Comparison of ENCODE assay signal across 19 cellular contexts in genomic region chr11:475941-476340, GRCh38. TPM values are rescaled to one million over a fixed set of nuclear protein-coding genes. Genes with fewer than 3 reads are reported as not detected.
DNase-seq lines count a peak whose midpoint lies in the region; TF ChIP-seq lines count a peak whose summit lies in the region.
"Had no signal": no experiment of that assay in that cellular context is flagged by ENCODE, and none has a peak within 500 bp of the region (broad histone marks: within the 10 kb centered on the region; RNA-seq: fewer than 3 reads in every experiment).

No MANE protein-coding gene starts in this region.

- no peaks in the 10 kb centered on the region for H3K9me3 Mint-ChIP-seq in endodermal cell
- H3K9me3 Mint-ChIP-seq: CD4-positive, alpha-beta memory T cell had no signal

- no peak overlapping the region for H3K4me3 Mint-ChIP-seq in endodermal cell
- H3K4me3 Mint-ChIP-seq: CD4-positive, alpha-beta memory T cell had no signal

- no peak overlapping the region for H3K9ac ChIP-seq in endodermal cell (ENCODE audit: extremely low read depth, low read length, poor library complexity, severe bottlenecking)
- H3K9ac ChIP-seq: BLaER1 had no signal

- POLR2A ChIA-PET in RWPE1 (lab: Yijun Ruan, JAX; ENCODE audit: low non-redundant PET): no interaction called here

- no peaks in the 10 kb centered on the region for H3K27me3 Mint-ChIP-seq in endodermal cell (ENCODE audit: insufficient read depth)
- H3K27me3 Mint-ChIP-seq: CD4-positive, alpha-beta memory T cell had no signal

- CTCF ChIA-PET in RWPE1 (lab: Yijun Ruan, JAX): no interaction called here

- peaks cover 7% of the 10 kb centered on the region for H3K36me3 ChIP-seq in endodermal cell (ENCODE audit: control insufficient read depth, insufficient read depth, low read length)
- H3K36me3 ChIP-seq: HAP-1, SJCRH30 had no signal

- no peaks in the 10 kb centered on the region for H3K4me1 ChIP-seq in endodermal cell (ENCODE audit: control insufficient read depth, insufficient read depth, low read length)
- H3K4me1 ChIP-seq: HAP-1, SJCRH30 had no signal

- H3K27ac ChIP-seq in RWPE1 (peak overlapping the region; percentile 28; the same call in 1 of the 2 replicates), endodermal cell (ENCODE audit: low read depth, low read length) (no peak overlapping the region), substantia nigra (ENCODE audit: low read depth, low read length, poor library complexity, severe bottlenecking) (peak overlapping the region; percentile 43)
- H3K27ac ChIP-seq: BLaER1, SJCRH30 had no signal

- H3K4me1 Mint-ChIP-seq in endodermal cell: no peaks in the 10 kb centered on the region
- H3K4me1 Mint-ChIP-seq: CD4-positive, alpha-beta memory T cell had no signal

- 94 to 98% methylated on average over 8 to 9 of the region's 9 CpGs for WGBS in endodermal cell (ENCODE audit: insufficient coverage in 1 of 2, insufficient read length in 1 of 2), 2 experiments

- no peak for TF ChIP-seq CTCF in RWPE1 (conservative IDR thresholded peaks at IDR 0.05; ENCODE audit: low read depth)
- TF ChIP-seq CTCF in endodermal cell (conservative IDR thresholded peaks at IDR 0.05): no peak

- H3K4me3 ChIP-seq in endodermal cell (ENCODE audit: low read length): no peak overlapping the region
- H3K4me3 ChIP-seq: BLaER1, HAP-1, SJCRH30 had no signal

- H3K27ac Mint-ChIP-seq in endodermal cell: peak overlapping the region; percentile 76
- H3K27ac Mint-ChIP-seq: CD4-positive, alpha-beta memory T cell had no signal

- DNase-seq in RWPE1 (ENCODE audit: low spot score): no peak
- no peak for DNase-seq in endodermal cell
- DNase-seq in myocyte (ENCODE audit: low read depth): peak; percentile 56
- no peak for DNase-seq in substantia nigra (lab: John Stamatoyannopoulos, UW)
- no peak for DNase-seq in stimulated activated CD4-positive, alpha-beta T cell treated with anti-CD3 and anti-CD28 coated beads, Interleukin-2, amount 100 ng/mL, for 24 hours
- no peak for DNase-seq in NCI-H510A (lab: John Stamatoyannopoulos, UW)
- no peak for DNase-seq in inferior parietal cortex (ENCODE audit: extremely low spot score)
- DNase-seq: ACHN; CD4-positive, alpha-beta memory T cell; EL; Kasumi-1; NCI-H1694; NCI-H2081 treated with DMSO at 0.1 percent for 48 hours; NCI-H446 treated with DMSO at 0.1 percent for 48 hours; NCI-H748 treated with DMSO at 0.1 percent for 48 hours; NK-92 treated with Interleukin-12 subunit alpha and Interleukin-12 subunit beta, amount 100 ng/mL, for 24 hours; SJCRH30 had no signal

- H3K9me3 ChIP-seq in endodermal cell (ENCODE audit: control insufficient read depth, low read length): peaks cover 5% of the 10 kb centered on the region
- H3K9me3 ChIP-seq: BLaER1, HAP-1, SJCRH30 had no signal

- no peaks in the 10 kb centered on the region for H3K27me3 ChIP-seq in endodermal cell (ENCODE audit: control insufficient read depth, insufficient read depth, low read length, poor library complexity, severe bottlenecking)
- H3K27me3 ChIP-seq: BLaER1, SJCRH30 had no signal

- H3K36me3 Mint-ChIP-seq in endodermal cell (ENCODE audit: low read depth): peaks cover 4% of the 10 kb centered on the region
- H3K36me3 Mint-ChIP-seq: CD4-positive, alpha-beta memory T cell had no signal

RNA-seq across cellular contexts. Expression of gene PTDSS2, which starts 25.9 kb away (rescaled TPM):
- total RNA-seq in endodermal cell (10 to 100 TPM; 55.2 to 56.1 TPM), myocyte (78.1 and 110 TPM in 2 replicates)
- 37.5 TPM for polyA plus RNA-seq in endodermal cell (2013, experiment 1 of 2)
- polyA plus RNA-seq in endodermal cell (2013, experiment 2 of 2): 32.8 TPM
- 46.3 TPM for polyA plus RNA-seq in myocyte (2012)

RNA-seq across cellular contexts. Expression of gene RNH1, which starts 31.1 kb away (rescaled TPM):
- total RNA-seq in endodermal cell: 10 to 100 TPM; 42.7 to 43.2 TPM
- 43.7 TPM for polyA plus RNA-seq in endodermal cell (2013, experiment 1 of 2)
- 42.8 TPM for polyA plus RNA-seq in endodermal cell (2013, experiment 2 of 2)
- 419 and 464 TPM in 2 replicates for total RNA-seq in myocyte
- polyA plus RNA-seq in myocyte (2012): 267 TPM

RNA-seq across cellular contexts. Expression of gene ANO9, which starts 34.1 kb away (rescaled TPM):
- total RNA-seq in endodermal cell (10 to 100 TPM; 16.8 to 17.8 TPM), myocyte (0.42 and 0.94 TPM in 2 replicates)
- 1.2 TPM for polyA plus RNA-seq in endodermal cell (2013, experiment 1 of 2)
- polyA plus RNA-seq in endodermal cell (2013, experiment 2 of 2): 0.50 TPM
- polyA plus RNA-seq in myocyte (2012): not detected

RNA-seq across cellular contexts. Expression of gene HRAS, which starts 59.4 kb away (rescaled TPM):
- total RNA-seq in endodermal cell (10 to 100 TPM; 64.8 to 68.2 TPM), myocyte (37.9 and 66.0 TPM in 2 replicates)
- polyA plus RNA-seq in endodermal cell (2013, experiment 1 of 2): 48.8 TPM
- polyA plus RNA-seq in endodermal cell (2013, experiment 2 of 2): 45.1 TPM
- 124 TPM for polyA plus RNA-seq in myocyte (2012)
